ENCODE assay signal across 9 cellular contexts in genomic region chr20:49620364-49621240, GRCh38. TPM values are rescaled to one million over a fixed set of nuclear protein-coding genes. Genes with fewer than 3 reads are reported as not detected.
DNase-seq lines count a peak whose midpoint lies in the region; ATAC-seq, FAIRE-seq and TF ChIP-seq lines count a peak whose summit lies in the region.
"Had no signal": no experiment of that assay in that cellular context is flagged by ENCODE, and none has a peak within 500 bp of the region (broad histone marks: within the 10 kb centered on the region; RNA-seq: fewer than 3 reads in every experiment).

No MANE protein-coding gene starts in this region.

- H3K9me3 ChIP-seq in H1 (ENCODE audit: insufficient read depth in 2 of 2, low read depth in 1 of 2, low read length in 1 of 2): peaks cover 0 to 3% of the 10 kb centered on the region in 2 experiments; a peak in 1 of 4 replicates
- H3K9me3 ChIP-seq: colonic mucosa had no signal

- H2BK20ac ChIP-seq in H1 (ENCODE audit: low read length): no peak overlapping the region

- FAIRE-seq in H1 (lab: Jason Lieb, UNC): no peak

- H2AK5ac ChIP-seq in H1 (ENCODE audit: low read depth, low read length): no peak overlapping the region

- H3K36me3 ChIP-seq in H1 (ENCODE audit: control insufficient read depth in 2 of 4, insufficient read depth in 4 of 4, low read length in 3 of 4): no peaks in the 10 kb centered on the region
- H3K36me3 ChIP-seq: colonic mucosa had no signal

- 90% methylated on average over 12 of the region's 12 CpGs; no CpG with 5 or more reads in 1 of the 2 experiments for WGBS in H1 (ENCODE audit: extremely low coverage in 1 of 2, insufficient coverage in 1 of 2, insufficient read length in 1 of 2, insufficient replicate concordance in 2 of 2, low coverage in 1 of 2, low lambda C conversion rate in 2 of 2, missing lambda C conversion rate in 1 of 2), 2 experiments

- no peak overlapping the region for H3K27ac ChIP-seq in H1 (ENCODE audit: low read depth, low read length)
- H3K27ac ChIP-seq: colonic mucosa had no signal

- H2AFZ ChIP-seq in H1 (ENCODE audit: low read length): no peak overlapping the region

- H4K20me1 ChIP-seq in H1 (replicated peaks in 1 of 2; ENCODE audit: control insufficient read depth in 1 of 2, insufficient read depth in 2 of 2, low read length in 2 of 2): peaks cover 2 to 6% of the 10 kb centered on the region in 2 experiments

- H3K14ac ChIP-seq in H1 (ENCODE audit: insufficient read length): no peak overlapping the region

- POLR2A ChIA-PET in H1 (lab: Charles Lee; ENCODE audit: partially characterized antibody): interaction anchor here (0.6 to 2.0 kb wide), 3 partner anchors 10 to 263 kb away, joined by 3 to 7 read pairs (median 5); no protein-coding TSS in a partner anchor

- H3K4me1 ChIP-seq in H1 (replicated peaks in 1 of 4; ENCODE audit: control insufficient read depth in 3 of 4, insufficient read depth in 4 of 4, low read length in 3 of 4): peaks cover under 1 to 3% (median 2%) of the 10 kb centered on the region in 4 experiments; a peak in 6 of 7 replicates
- H3K4me1 ChIP-seq: colonic mucosa had no signal

- no peak overlapping the region for H2BK120ac ChIP-seq in H1 (replicated peaks; ENCODE audit: low read depth, low read length)

- no peaks in the 10 kb centered on the region for H3K79me2 ChIP-seq in H1 (ENCODE audit: control insufficient read depth in 1 of 2, insufficient read depth in 2 of 2, low read length in 2 of 2)

- no peak overlapping the region for H3K9ac ChIP-seq in H1 (replicated peaks in 1 of 4; ENCODE audit: extremely low read depth in 1 of 4, low read depth in 3 of 4, low read length in 3 of 4)

- no peak overlapping the region for H2BK5ac ChIP-seq in H1 (ENCODE audit: low read depth, low read length)

- H4K5ac ChIP-seq in H1 (ENCODE audit: insufficient read length, low read depth, low read length): no peak overlapping the region

- H3K4ac ChIP-seq in H1 (replicated peaks; ENCODE audit: insufficient read length, low read depth, low read length): no peak overlapping the region

- no peak for TF ChIP-seq RAD21 in H1 (IDR thresholded peaks at IDR 0.05 in 1 of 2, conservative IDR thresholded peaks at IDR 0.05 in 1 of 2; ENCODE audit: low read depth in 2 of 2, low read length in 2 of 2)

- TF ChIP-seq EP300 in H1 (IDR thresholded peaks at IDR 0.05; ENCODE audit: borderline replicate concordance in 1 of 2, low read depth in 2 of 2, low read length in 2 of 2): no peak

- H3K23ac ChIP-seq in H1 (ENCODE audit: insufficient read length): no peak overlapping the region

- H3K27me3 ChIP-seq in H1 (replicated peaks in 1 of 4; ENCODE audit: control insufficient read depth in 3 of 4, extremely low read depth in 1 of 4, insufficient read depth in 3 of 4, low read length in 3 of 4): no peaks in the 10 kb centered on the region
- H3K27me3 ChIP-seq: colonic mucosa had no signal

- TF ChIP-seq POLR2A in H1 (IDR thresholded peaks at IDR 0.05; ENCODE audit: control extremely low read depth in 1 of 2, low read depth in 2 of 2, low read length in 2 of 2): no peak

- peaks cover 12% of the 10 kb centered on the region; the same call in 1 of the 2 replicates for H3K23me2 ChIP-seq in H1 (ENCODE audit: low read depth, low read length)

- H3K4me3 ChIP-seq in H1 (ENCODE audit: extremely low read depth in 1 of 4, insufficient read depth in 2 of 4, low read depth in 3 of 4, low read length in 4 of 4): no peak overlapping the region
- H3K4me3 ChIP-seq: colonic mucosa had no signal

- no peak overlapping the region for H3K56ac ChIP-seq in H1 (replicated peaks; ENCODE audit: insufficient read length, low read depth, low read length)

- no peak overlapping the region for H2BK15ac ChIP-seq in H1 (ENCODE audit: low read length)

- CTCF ChIA-PET in H1 (lab: Charles Lee; ENCODE audit: partially characterized antibody): interaction anchor here (0.7 to 3.2 kb wide), 4 partner anchors 12 to 290 kb away, joined by 3 to 11 read pairs (median 5); no protein-coding TSS in a partner anchor

- H2BK12ac ChIP-seq in H1 (ENCODE audit: low read depth, low read length): no peak overlapping the region

- H3K18ac ChIP-seq in H1 (ENCODE audit: extremely low read depth, low read length): no peak overlapping the region

- H3K4me2 ChIP-seq in H1 (ENCODE audit: insufficient read depth in 1 of 2, low read depth in 2 of 2, low read length in 2 of 2): no peak overlapping the region

- no peak overlapping the region for H4K91ac ChIP-seq in H1 (replicated peaks; ENCODE audit: insufficient read length, low read length)

- TF ChIP-seq CTCF in H1 (IDR thresholded peaks at IDR 0.05; ENCODE audit: control extremely low read depth in 1 of 3, insufficient read depth in 1 of 3, low read depth in 1 of 3, low read length in 3 of 3): no peak

- H3K79me1 ChIP-seq in H1 (ENCODE audit: low read depth, low read length): no peaks in the 10 kb centered on the region

- DNase-seq in H1 (ENCODE audit: low read depth in 1 of 2, low spot score in 2 of 2) (no peak), NCI-H524 treated with DMSO at 0.1 percent for 48 hours (lab: John Stamatoyannopoulos, UW) (no peak), T-helper 9 cell (no peak), NCI-H187 (lab: John Stamatoyannopoulos, UW) (no peak), iPS-NIHi11 (ENCODE audit: low spot score) (no peak)
- DNase-seq: colonic mucosa had no signal

- ATAC-seq in GM18520 (IDR thresholded peaks at IDR 0.05; ENCODE audit: unreplicated experiment) (peak; percentile 87), GM21528 (IDR thresholded peaks at IDR 0.05; ENCODE audit: low FRiP score, unreplicated experiment) (peak; percentile 81), HG03520 (IDR thresholded peaks at IDR 0.05; ENCODE audit: unreplicated experiment) (peak; percentile 77)

- H4K8ac ChIP-seq in H1 (ENCODE audit: extremely low read depth, insufficient read depth, low read length): peak overlapping the region; percentile 29; the same call in 1 of the 2 replicates

TF ChIP-seq in H1, 55 proteins besides CTCF, POLR2A, EP300 and RAD21:
- no peak for TF ChIP-seq RNF2 (IDR thresholded peaks at IDR 0.05; ENCODE audit: borderline replicate concordance, low read depth, low read length, missing control alignments, poor library complexity, severe bottlenecking)
- no peak for TF ChIP-seq E2F6 (IDR thresholded peaks at IDR 0.05)
- no peak for TF ChIP-seq CBX5 (IDR thresholded peaks at IDR 0.05; ENCODE audit: low read depth, low read length)
- TF ChIP-seq PHF8 (conservative IDR thresholded peaks at IDR 0.05; ENCODE audit: low read depth, low read length): no peak
- TF ChIP-seq RBBP5 (IDR thresholded peaks at IDR 0.05; ENCODE audit: borderline replicate concordance, low read depth, low read length): no peak
- no peak for TF ChIP-seq ASH2L (IDR thresholded peaks at IDR 0.05; ENCODE audit: low read length)
- TF ChIP-seq CHD1 (IDR thresholded peaks at IDR 0.05; ENCODE audit: low read depth, low read length): no peak
- TF ChIP-seq SP4 (IDR thresholded peaks at IDR 0.05; ENCODE audit: low read length): no peak
- no peak for TF ChIP-seq HDAC6 (IDR thresholded peaks at IDR 0.05; ENCODE audit: low read depth, low read length)
- TF ChIP-seq TEAD4 (IDR thresholded peaks at IDR 0.05; ENCODE audit: low read depth, low read length): no peak
- no peak for TF ChIP-seq CREB1 (IDR thresholded peaks at IDR 0.05)

RNA-seq across cellular contexts. Expression of gene PTGIS, which starts 52.7 kb away (rescaled TPM):
- 35.5 and 40.2 TPM in 2 replicates for total RNA-seq in H1 (2021; fragmentation: NEBNext Ultra II Directional; extraction: Animal tissue kit (Norgen Biotek cat#: 25700))
- polyA plus RNA-seq in H1 (2011; rRNA removed): 29.9 and 44.0 TPM in 2 replicates
- 29.9 TPM for polyA plus RNA-seq in H1 (2011; cell fraction: cytosol; rRNA removed)
- 37.9 TPM for polyA plus RNA-seq in H1 (2011; cell fraction: nucleus; rRNA removed)
- polyA plus RNA-seq in H1 (2012, experiment 1 of 2): 22.4 to 30.7 TPM (median 23.3 TPM) in 4 replicates
- polyA plus RNA-seq in H1 (2012, experiment 2 of 2): 22.9 TPM
- polyA plus RNA-seq in H1 (2013, experiment 1 of 2): 23.7 TPM
- 26.0 TPM for polyA plus RNA-seq in H1 (2013, experiment 2 of 2)
- 34.2 and 40.8 TPM in 2 replicates for polyA minus RNA-seq in H1 (2011; rRNA and poly(A)+ RNA removed)
- 28.5 TPM for polyA minus RNA-seq in H1 (2011; cell fraction: cytosol; rRNA and poly(A)+ RNA removed)
- polyA minus RNA-seq in H1 (2011; cell fraction: nucleus; rRNA and poly(A)+ RNA removed): 16.2 TPM
